ENCODE assay signal across 8 cellular contexts in the genomic region with DNA sequence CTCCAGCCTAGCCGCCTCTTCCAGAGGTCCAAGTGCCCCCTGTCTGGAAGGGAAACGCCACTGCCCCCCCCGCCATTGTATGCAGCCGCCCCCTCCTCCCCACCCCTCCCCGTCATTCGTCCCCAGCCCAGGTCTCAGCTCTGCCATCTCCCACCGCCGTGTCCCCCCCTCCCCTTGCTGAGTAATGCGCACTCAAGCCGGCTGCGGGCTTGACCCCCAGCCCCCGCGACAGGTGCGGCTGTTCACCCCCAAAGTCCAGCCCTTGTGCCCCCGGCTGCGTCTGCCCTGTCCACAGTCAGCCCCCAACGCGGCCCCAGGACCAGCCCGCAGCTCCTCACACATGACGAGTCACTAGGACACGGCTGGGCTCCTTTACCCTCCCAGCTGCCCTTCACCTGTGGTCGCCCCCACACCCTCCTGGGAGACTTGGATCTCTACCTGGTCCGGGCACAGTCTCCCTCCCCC. TPM values are rescaled to one million over a fixed set of nuclear protein-coding genes. Genes with fewer than 3 reads are reported as not detected.
DNase-seq lines count a peak whose midpoint lies in the region; ATAC-seq and TF ChIP-seq lines count a peak whose summit lies in the region.

No MANE protein-coding gene starts in this region.

- H3K27ac ChIP-seq in HUES64 (ENCODE audit: low read depth, low read length) (peak overlapping the region; percentile 96; the same call in 1 of the 2 replicates), right atrium auricular region (peak overlapping the region; percentile 83 to 90), gastrocnemius medialis (peak overlapping the region; percentile 86 to 99 (median 98))

- H3K27me3 ChIP-seq in HUES64 (ENCODE audit: insufficient read depth, low read length) (peaks cover 12% of the 10 kb centered on the region), right atrium auricular region (no peaks in the 10 kb centered on the region), gastrocnemius medialis (no peaks in the 10 kb centered on the region)

- TF ChIP-seq CTCF in right atrium auricular region (IDR thresholded peaks at IDR 0.05) (no peak), gastrocnemius medialis (IDR thresholded peaks at IDR 0.05 in 4 of 5, conservative IDR thresholded peaks at IDR 0.05 in 1 of 5) (no peak)

- peak overlapping the region; percentile 69 for H3K9ac ChIP-seq in HUES64 (ENCODE audit: low read depth, low read length)

- 0% methylated on average over 21 of the region's 23 CpGs for WGBS in HUES64

- peak; percentile 20 for DNase-seq in activated CD8-positive, alpha-beta memory T cell treated with anti-CD3 and anti-CD28 coated beads, Interleukin-2, amount 50 U/mL, for 4 hours
- DNase-seq in right atrium auricular region (ENCODE audit: low spot score): no peak
- DNase-seq in gastrocnemius medialis: peak in 1 of 2 donors; percentile 48
- DNase-seq in activated effector memory CD4-positive, alpha-beta T cell treated with Interleukin-2 at 50 U/mL for 16 hours: no peak
- no peak for DNase-seq in NCI-H2107 (lab: John Stamatoyannopoulos, UW)
- no peak for DNase-seq in left lobe of liver (ENCODE audit: low spot score)
- no peak for DNase-seq in UCSD-AML1 (lab: John Stamatoyannopoulos, UW; ENCODE audit: unreplicated experiment)

- no peak for TF ChIP-seq POLR2A in gastrocnemius medialis (IDR thresholded peaks at IDR 0.05)

- in situ Hi-C loops in gastrocnemius medialis (cut with MboI; ENCODE audit: low sequenced_read_pairs in 4 of 4): loop anchor here in 2 of 4 donors (10.0 to 25.0 kb wide), 3 partner anchors 79 to 197 kb away; no protein-coding TSS in a partner anchor

- H3K4me3 ChIP-seq in HUES64 (ENCODE audit: low read length) (peak overlapping the region; percentile 81), right atrium auricular region (peak overlapping the region; percentile 72 to 82), gastrocnemius medialis (peak overlapping the region; percentile 80 to 96 (median 87))

- H3K9me3 ChIP-seq in HUES64 (ENCODE audit: insufficient read depth, low read depth, low read length): no peaks in the 10 kb centered on the region
- H3K9me3 ChIP-seq in right atrium auricular region: no peaks in the 10 kb centered on the region
- H3K9me3 ChIP-seq in gastrocnemius medialis: no peaks in the 10 kb centered on the region

- H3K4me1 ChIP-seq in HUES64 (ENCODE audit: insufficient read depth, low read length): peaks cover 17% of the 10 kb centered on the region
- H3K4me1 ChIP-seq in right atrium auricular region: peaks cover 0 to 44% of the 10 kb centered on the region in 2 donors
- peaks cover 30 to 46% of the 10 kb centered on the region in 2 donors for H3K4me1 ChIP-seq in gastrocnemius medialis

- H3K36me3 ChIP-seq in HUES64 (ENCODE audit: insufficient read depth, low read length) (peaks cover 7% of the 10 kb centered on the region), right atrium auricular region (peaks cover 6% of the 10 kb centered on the region), gastrocnemius medialis (no peaks in the 10 kb centered on the region)

- intact Hi-C loops in gastrocnemius medialis (cut with DNase I; ENCODE audit: low total_unique reads): loop anchor here (1.0 to 10.0 kb wide), 3 partner anchors 52 to 1079 kb away; a partner anchor contains a TSS

- peak; percentile 20 to 25 for ATAC-seq in gastrocnemius medialis
- ATAC-seq in left lobe of liver: no peak

RNA-seq across cellular contexts. Expression of a gene that starts 0.6 kb away (rescaled TPM):
- 67.1 TPM for polyA plus RNA-seq in HUES64 (2013, experiment 1 of 2)
- polyA plus RNA-seq in HUES64 (2013, experiment 2 of 2): 63.2 TPM
- total RNA-seq in right atrium auricular region (10 to 100 TPM; 39.4 to 40.0 TPM), gastrocnemius medialis (10 to 100 TPM; 41.9 to 89.2 (median 71.3) TPM), left lobe of liver (5.0 TPM)
